Comparison of ENCODE assay signal across 11 cellular contexts in genomic region chr16:67162439-67163163, GRCh38. TPM values are rescaled to one million over a fixed set of nuclear protein-coding genes. Genes with fewer than 3 reads are reported as not detected.
DNase-seq lines count a peak whose midpoint lies in the region; ATAC-seq and TF ChIP-seq lines count a peak whose summit lies in the region.
"Had no signal": no experiment of that assay in that cellular context is flagged by ENCODE, and none has a peak within 500 bp of the region (broad histone marks: within the 10 kb centered on the region; RNA-seq: fewer than 3 reads in every experiment).

No MANE protein-coding gene starts in this region.

- CTCF ChIA-PET in activated CD4-positive, alpha-beta memory T cell treated with anti-CD3 and anti-CD28 coated beads, Interleukin-2, amount 10 ng/mL, durations not matched to agents 7 days and 5 days (lab: Charles Lee) = interaction anchor here (0.9 to 6.9 kb wide), 8 partner anchors 9 to 202 kb away, joined by 3 to 56 read pairs (median 6); partner anchors contain the start of genes B3GNT9, CES3, E2F4 and MATCAP1
- CTCF ChIA-PET in activated CD4-positive, alpha-beta memory T cell treated with anti-CD3 and anti-CD28 coated beads for 36 hours (lab: Charles Lee) = interaction anchor here (0.5 to 14.8 kb wide), 14 partner anchors 7 to 288 kb away, joined by 3 to 350 read pairs (median 3); partner anchors contain the start of genes EXOC3L1 and NOL3

- POLR2A ChIA-PET in activated CD4-positive, alpha-beta memory T cell treated with anti-CD3 and anti-CD28 coated beads, Interleukin-2, amount 10 ng/mL, durations not matched to agents 7 days and 5 days (lab: Charles Lee) = interaction anchor here (1.1 to 12.7 kb wide), 12 partner anchors 9 to 318 kb away, joined by 3 to 204 read pairs (median 5); partner anchors contain the start of genes ATP6V0D1, B3GNT9, CBFB and MATCAP1
- POLR2A ChIA-PET in activated CD4-positive, alpha-beta memory T cell treated with anti-CD3 and anti-CD28 coated beads for 36 hours (lab: Charles Lee) = interaction anchor here (0.8 to 1.3 kb wide), 5 partner anchors 11 to 133 kb away, joined by 3 to 6 read pairs (median 3); partner anchors contain the start of gene B3GNT9

- 19 to 34% methylated on average over 13 to 24 of the region's 44 CpGs for WGBS in testis, 2 donors

- peak overlapping the region; percentile 96 for H3K4me3 Mint-ChIP-seq in activated CD4-positive, alpha-beta memory T cell treated with anti-CD3 and anti-CD28 coated beads, Interleukin-2, amount 10 ng/mL, durations not matched to agents 7 days and 5 days
- H3K4me3 Mint-ChIP-seq in activated CD4-positive, alpha-beta memory T cell treated with anti-CD3 and anti-CD28 coated beads for 36 hours = no peak overlapping the region
- H3K4me3 Mint-ChIP-seq in activated T-helper 17 cell treated with anti-CD3 and anti-CD28 coated beads, Interleukin-2, amount 50 U/mL, for 72 hours = peak overlapping the region; percentile 94

- no peak for TF ChIP-seq POLR2A in testis (IDR thresholded peaks at IDR 0.05)

- H3K36me3 Mint-ChIP-seq in activated CD4-positive, alpha-beta memory T cell treated with anti-CD3 and anti-CD28 coated beads, Interleukin-2, amount 10 ng/mL, durations not matched to agents 7 days and 5 days (ENCODE audit: low read depth) = peaks cover 49% of the 10 kb centered on the region
- peaks cover 12% of the 10 kb centered on the region for H3K36me3 Mint-ChIP-seq in activated CD4-positive, alpha-beta memory T cell treated with anti-CD3 and anti-CD28 coated beads for 36 hours
- peaks cover 83% of the 10 kb centered on the region for H3K36me3 Mint-ChIP-seq in activated T-helper 17 cell treated with anti-CD3 and anti-CD28 coated beads, Interleukin-2, amount 50 U/mL, for 72 hours (ENCODE audit: low read depth)

- peak overlapping the region in 1 of 2 donors; percentile 82 for H3K27ac ChIP-seq in testis

- no peaks in the 10 kb centered on the region for H3K27me3 ChIP-seq in testis

- H3K9me3 ChIP-seq in iPS-18c (ENCODE audit: control insufficient read depth, insufficient read depth, low read length) (peaks cover 6% of the 10 kb centered on the region), testis (no peaks in the 10 kb centered on the region)

- H3K36me3 ChIP-seq in testis (ENCODE audit: low read depth, missing control alignments) = no peaks in the 10 kb centered on the region

- peaks cover 12% of the 10 kb centered on the region for H3K4me1 ChIP-seq in testis

- H3K9me3 Mint-ChIP-seq in activated CD4-positive, alpha-beta memory T cell treated with anti-CD3 and anti-CD28 coated beads, Interleukin-2, amount 10 ng/mL, durations not matched to agents 7 days and 5 days = no peaks in the 10 kb centered on the region
- no peaks in the 10 kb centered on the region for H3K9me3 Mint-ChIP-seq in activated CD4-positive, alpha-beta memory T cell treated with anti-CD3 and anti-CD28 coated beads for 36 hours
- no peaks in the 10 kb centered on the region for H3K9me3 Mint-ChIP-seq in activated T-helper 17 cell treated with anti-CD3 and anti-CD28 coated beads, Interleukin-2, amount 50 U/mL, for 72 hours

- intact Hi-C loops in activated CD4-positive, alpha-beta memory T cell treated with anti-CD3 and anti-CD28 coated beads for 36 hours (cut with micrococcal nuclease) = no loop called here
- intact Hi-C loops in testis (cut with DNase I; ENCODE audit: low total_unique reads) = no loop called here

- peaks cover 60% of the 10 kb centered on the region for H3K4me1 Mint-ChIP-seq in activated CD4-positive, alpha-beta memory T cell treated with anti-CD3 and anti-CD28 coated beads, Interleukin-2, amount 10 ng/mL, durations not matched to agents 7 days and 5 days
- peaks cover 43% of the 10 kb centered on the region for H3K4me1 Mint-ChIP-seq in activated CD4-positive, alpha-beta memory T cell treated with anti-CD3 and anti-CD28 coated beads for 36 hours (ENCODE audit: low read depth)
- peaks cover 17% of the 10 kb centered on the region for H3K4me1 Mint-ChIP-seq in activated T-helper 17 cell treated with anti-CD3 and anti-CD28 coated beads, Interleukin-2, amount 50 U/mL, for 72 hours

- H3K27me3 Mint-ChIP-seq in activated CD4-positive, alpha-beta memory T cell treated with anti-CD3 and anti-CD28 coated beads, Interleukin-2, amount 10 ng/mL, durations not matched to agents 7 days and 5 days = peaks cover 28% of the 10 kb centered on the region
- peaks cover 32% of the 10 kb centered on the region for H3K27me3 Mint-ChIP-seq in activated CD4-positive, alpha-beta memory T cell treated with anti-CD3 and anti-CD28 coated beads for 36 hours
- H3K27me3 Mint-ChIP-seq in activated T-helper 17 cell treated with anti-CD3 and anti-CD28 coated beads, Interleukin-2, amount 50 U/mL, for 72 hours = peaks cover 13% of the 10 kb centered on the region

- H3K4me3 ChIP-seq in iPS-18c (ENCODE audit: insufficient read depth, low read depth, low read length) = peak overlapping the region; percentile 43; the same call in 1 of the 2 replicates
- H3K4me3 ChIP-seq in testis = peak overlapping the region; percentile 33 to 55

- no peak overlapping the region for H3K27ac Mint-ChIP-seq in activated CD4-positive, alpha-beta memory T cell treated with anti-CD3 and anti-CD28 coated beads, Interleukin-2, amount 10 ng/mL, durations not matched to agents 7 days and 5 days
- H3K27ac Mint-ChIP-seq in activated CD4-positive, alpha-beta memory T cell treated with anti-CD3 and anti-CD28 coated beads for 36 hours = no peak overlapping the region
- H3K27ac Mint-ChIP-seq in activated T-helper 17 cell treated with anti-CD3 and anti-CD28 coated beads, Interleukin-2, amount 50 U/mL, for 72 hours = no peak overlapping the region

- DNase-seq in activated CD4-positive, alpha-beta memory T cell treated with anti-CD3 and anti-CD28 coated beads, Interleukin-2, amount 10 ng/mL, durations not matched to agents 7 days and 5 days = no peak
- DNase-seq in activated CD4-positive, alpha-beta memory T cell treated with anti-CD3 and anti-CD28 coated beads for 36 hours = no peak
- DNase-seq in testis = no peak
- no peak for DNase-seq in anterior cingulate cortex (lab: John Stamatoyannopoulos, UW)
- DNase-seq: activated gamma-delta T cell treated with Interleukin-2 at 50 U/mL for 16 hours, AML-193, islet precursor cell had no signal

- no peak for ATAC-seq in activated T-helper 17 cell treated with anti-CD3 and anti-CD28 coated beads, Interleukin-2, amount 50 U/mL, for 72 hours (replicated peaks)
- ATAC-seq in HG02588 (IDR thresholded peaks at IDR 0.05; ENCODE audit: unreplicated experiment) (no peak), HG02981 (IDR thresholded peaks at IDR 0.05; ENCODE audit: unreplicated experiment) (no peak)

- no peak for TF ChIP-seq CTCF in testis (IDR thresholded peaks at IDR 0.05)

RNA-seq across cellular contexts. Expression of gene HSF4, which starts 1.9 kb away (rescaled TPM):
- total RNA-seq in activated CD4-positive, alpha-beta memory T cell treated with anti-CD3 and anti-CD28 coated beads, Interleukin-2, amount 10 ng/mL, durations not matched to agents 7 days and 5 days = 100 to 1,000 TPM; 107 to 110 TPM
- total RNA-seq in activated CD4-positive, alpha-beta memory T cell treated with anti-CD3 and anti-CD28 coated beads for 36 hours = 10 to 100 TPM; 34.8 to 36.1 TPM
- total RNA-seq in activated T-helper 17 cell treated with anti-CD3 and anti-CD28 coated beads, Interleukin-2, amount 50 U/mL, for 72 hours = 100 to 1,000 TPM in 1 of 2 donors, 10 to 100 TPM in 1; 71.3 to 325 TPM
- total RNA-seq in testis = 10 to 100 TPM; 63.4 to 78.3 TPM
- polyA plus RNA-seq in testis (ENCODE audit: insufficient read depth, low read depth, low replicate concordance) = 20.2 TPM

RNA-seq across cellular contexts. Expression of gene FBXL8, which starts 2.8 kb away (rescaled TPM):
- total RNA-seq in activated CD4-positive, alpha-beta memory T cell treated with anti-CD3 and anti-CD28 coated beads, Interleukin-2, amount 10 ng/mL, durations not matched to agents 7 days and 5 days = 10 to 100 TPM; 52.3 to 54.4 TPM
- total RNA-seq in activated CD4-positive, alpha-beta memory T cell treated with anti-CD3 and anti-CD28 coated beads for 36 hours = 10 to 100 TPM; 24.1 to 25.7 TPM
- total RNA-seq in activated T-helper 17 cell treated with anti-CD3 and anti-CD28 coated beads, Interleukin-2, amount 50 U/mL, for 72 hours = 100 to 1,000 TPM in 1 of 2 donors, 10 to 100 TPM in 1; 33.1 to 108 TPM
- 10 to 100 TPM; 20.6 to 26.9 TPM for total RNA-seq in testis
- polyA plus RNA-seq in testis (ENCODE audit: insufficient read depth, low read depth, low replicate concordance) = 3.7 TPM

RNA-seq across cellular contexts. Expression of gene TRADD, which starts 2.9 kb away (rescaled TPM):
- total RNA-seq in activated CD4-positive, alpha-beta memory T cell treated with anti-CD3 and anti-CD28 coated beads, Interleukin-2, amount 10 ng/mL, durations not matched to agents 7 days and 5 days = 10 to 100 TPM; 96.9 to 97.3 TPM
- total RNA-seq in activated CD4-positive, alpha-beta memory T cell treated with anti-CD3 and anti-CD28 coated beads for 36 hours = 10 to 100 TPM; 41.7 to 43.2 TPM
- total RNA-seq in activated T-helper 17 cell treated with anti-CD3 and anti-CD28 coated beads, Interleukin-2, amount 50 U/mL, for 72 hours = 10 to 100 TPM; 36.3 to 65.9 TPM
- 10 to 100 TPM; 15.9 to 23.9 TPM for total RNA-seq in testis
- polyA plus RNA-seq in testis (ENCODE audit: insufficient read depth, low read depth, low replicate concordance) = 7.4 TPM

RNA-seq across cellular contexts. Expression of gene NOL3, which starts 7.7 kb away (rescaled TPM):
- total RNA-seq in activated CD4-positive, alpha-beta memory T cell treated with anti-CD3 and anti-CD28 coated beads, Interleukin-2, amount 10 ng/mL, durations not matched to agents 7 days and 5 days = 10 to 100 TPM; 35.6 to 36.7 TPM
- 10 to 100 TPM; 14.8 to 20.1 TPM for total RNA-seq in activated CD4-positive, alpha-beta memory T cell treated with anti-CD3 and anti-CD28 coated beads for 36 hours
- 100 to 1,000 TPM in 1 of 2 donors, 10 to 100 TPM in 1; 30.0 to 194 TPM for total RNA-seq in activated T-helper 17 cell treated with anti-CD3 and anti-CD28 coated beads, Interleukin-2, amount 50 U/mL, for 72 hours
- 10 to 100 TPM; 16.2 to 34.9 TPM for total RNA-seq in testis
- polyA plus RNA-seq in testis (ENCODE audit: insufficient read depth, low read depth, low replicate concordance) = 11.8 TPM

RNA-seq across cellular contexts. Expression of gene B3GNT9, which starts 11.8 kb away (rescaled TPM):
- total RNA-seq in activated CD4-positive, alpha-beta memory T cell treated with anti-CD3 and anti-CD28 coated beads, Interleukin-2, amount 10 ng/mL, durations not matched to agents 7 days and 5 days = 10 to 100 TPM; 14.6 to 16.2 TPM
- 1 to 10 TPM; 5.1 to 5.6 TPM for total RNA-seq in activated CD4-positive, alpha-beta memory T cell treated with anti-CD3 and anti-CD28 coated beads for 36 hours
- 10 to 100 TPM in 1 of 2 donors, 1 to 10 TPM in 1; 8.3 to 12.3 TPM for total RNA-seq in activated T-helper 17 cell treated with anti-CD3 and anti-CD28 coated beads, Interleukin-2, amount 50 U/mL, for 72 hours
- total RNA-seq in testis = 10 to 100 TPM; 18.6 to 24.6 TPM
- polyA plus RNA-seq in testis (ENCODE audit: insufficient read depth, low read depth, low replicate concordance) = 18.0 TPM
